ENCODE assay signal across 17 cellular contexts in genomic region chr2:68383778-68384177, GRCh38.
DNase-seq lines count a peak whose midpoint lies in the region; ATAC-seq and FAIRE-seq lines count a peak whose summit lies in the region.
"Had no signal": no experiment of that assay in that cellular context is flagged by ENCODE, and none has a peak within 500 bp of the region (broad histone marks: within the 10 kb centered on the region; RNA-seq: fewer than 3 reads in every experiment).

No MANE protein-coding gene starts in this region.

- no peaks in the 10 kb centered on the region for H3K9me3 Mint-ChIP-seq in dendritic cell treated with granulocyte-macrophage colony-stimulating factor and Interleukin-4, amounts not matched to agents 40 ng/mL and 50 ng/mL, for 4 days
- no peaks in the 10 kb centered on the region for H3K9me3 Mint-ChIP-seq in stimulated activated memory B cell treated with anti-CD40 and anti-IgM and Interleukin-4, amounts not matched to agents 10 μg/mL and 1 μg/mL and 100 μg/mL, for 72 hours
- H3K9me3 Mint-ChIP-seq: GM23338 had no signal

- DNase-seq in CD1c-positive myeloid dendritic cell (ENCODE audit: extremely low spot score) (peak; percentile 52), GM19239 (ENCODE audit: insufficient read length, low spot score) (no peak), UCSD-AML1 (lab: John Stamatoyannopoulos, UW; ENCODE audit: unreplicated experiment) (no peak), NCI-H2196 (lab: John Stamatoyannopoulos, UW; ENCODE audit: unreplicated experiment) (no peak)
- DNase-seq in activated CD4-positive, alpha-beta T cell treated with anti-CD3 and anti-CD28 coated beads, Interleukin-2, amount 50 U/mL, for 1 hour = no peak
- DNase-seq: ACHN, BE2C, COR-L47, DMS153, EL, NCI-H2029, NCI-H526 treated with DMSO at 0.1 percent for 48 hours, PC-3, SW 1271 had no signal

- peak; percentile 66 for FAIRE-seq in GM19239 (lab: Jason Lieb, UNC)

- no peak overlapping the region for H3K4me3 Mint-ChIP-seq in dendritic cell treated with granulocyte-macrophage colony-stimulating factor and Interleukin-4, amounts not matched to agents 40 ng/mL and 50 ng/mL, for 4 days
- H3K4me3 Mint-ChIP-seq in stimulated activated memory B cell treated with anti-CD40 and anti-IgM and Interleukin-4, amounts not matched to agents 10 μg/mL and 1 μg/mL and 100 μg/mL, for 72 hours = no peak overlapping the region
- H3K4me3 Mint-ChIP-seq: GM23338 had no signal

- no peak for ATAC-seq in stimulated activated memory B cell treated with anti-CD40 and anti-IgM and Interleukin-4, amounts not matched to agents 10 μg/mL and 1 μg/mL and 100 μg/mL, for 72 hours
- ATAC-seq: GM23338, PC-3 had no signal

- intact Hi-C loops in dendritic cell treated with granulocyte-macrophage colony-stimulating factor and Interleukin-4, amounts not matched to agents 40 ng/mL and 50 ng/mL, for 4 days (cut with micrococcal nuclease) = loop anchor here (2.0 kb wide), 1 partner anchor 13 kb away; no protein-coding TSS in a partner anchor

- no peaks in the 10 kb centered on the region for H3K27me3 Mint-ChIP-seq in dendritic cell treated with granulocyte-macrophage colony-stimulating factor and Interleukin-4, amounts not matched to agents 40 ng/mL and 50 ng/mL, for 4 days
- H3K27me3 Mint-ChIP-seq in stimulated activated memory B cell treated with anti-CD40 and anti-IgM and Interleukin-4, amounts not matched to agents 10 μg/mL and 1 μg/mL and 100 μg/mL, for 72 hours = no peaks in the 10 kb centered on the region

- H3K27ac Mint-ChIP-seq in dendritic cell treated with granulocyte-macrophage colony-stimulating factor and Interleukin-4, amounts not matched to agents 40 ng/mL and 50 ng/mL, for 4 days = peak overlapping the region; percentile 56
- H3K27ac Mint-ChIP-seq in stimulated activated memory B cell treated with anti-CD40 and anti-IgM and Interleukin-4, amounts not matched to agents 10 μg/mL and 1 μg/mL and 100 μg/mL, for 72 hours = peak overlapping the region; percentile 58
- H3K27ac Mint-ChIP-seq: GM23338 had no signal

- peaks cover 100% of the 10 kb centered on the region for H3K36me3 Mint-ChIP-seq in dendritic cell treated with granulocyte-macrophage colony-stimulating factor and Interleukin-4, amounts not matched to agents 40 ng/mL and 50 ng/mL, for 4 days (ENCODE audit: low read depth)
- H3K36me3 Mint-ChIP-seq in stimulated activated memory B cell treated with anti-CD40 and anti-IgM and Interleukin-4, amounts not matched to agents 10 μg/mL and 1 μg/mL and 100 μg/mL, for 72 hours = peaks cover 68% of the 10 kb centered on the region

- peaks cover 93% of the 10 kb centered on the region for H3K4me1 Mint-ChIP-seq in dendritic cell treated with granulocyte-macrophage colony-stimulating factor and Interleukin-4, amounts not matched to agents 40 ng/mL and 50 ng/mL, for 4 days (ENCODE audit: low read depth)
- peaks cover 84% of the 10 kb centered on the region for H3K4me1 Mint-ChIP-seq in stimulated activated memory B cell treated with anti-CD40 and anti-IgM and Interleukin-4, amounts not matched to agents 10 μg/mL and 1 μg/mL and 100 μg/mL, for 72 hours
